In the genomic region with DNA sequence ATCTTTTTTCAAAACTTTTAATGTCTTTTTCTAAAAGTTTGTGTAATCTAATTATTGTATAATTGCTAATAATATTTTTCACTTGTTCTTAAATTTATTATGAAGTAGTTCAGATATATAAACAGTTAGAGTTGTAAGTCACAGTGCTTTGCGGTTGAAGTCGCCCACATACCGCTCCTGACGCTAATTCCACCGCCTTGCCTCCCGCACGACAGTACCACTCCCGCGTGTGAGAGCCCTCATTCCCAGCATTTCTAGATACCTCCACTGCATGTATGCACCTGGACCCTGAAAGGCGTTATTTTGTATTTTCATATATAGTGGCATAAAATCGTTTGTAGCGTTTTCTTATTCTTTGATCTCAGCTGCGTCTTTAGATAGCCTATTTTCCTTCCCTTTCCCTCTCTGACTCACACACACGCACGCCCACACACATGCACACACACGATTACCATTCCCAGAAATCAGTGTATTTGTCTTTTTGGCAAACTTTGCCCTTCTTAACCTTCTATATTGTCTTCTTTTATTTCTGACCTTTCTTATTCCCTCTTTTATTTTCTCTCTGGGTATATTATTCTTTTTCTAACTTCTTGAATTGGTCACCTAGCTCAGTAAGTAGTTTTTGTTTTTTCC, we compare ENCODE assay signal across 13 cellular contexts.
"Had no signal": no experiment of that assay in that cellular context is flagged by ENCODE, and none has a peak within 500 bp of the region (broad histone marks: within the 10 kb centered on the region; RNA-seq: fewer than 3 reads in every experiment).

No MANE protein-coding gene starts in this region.

- H3K27ac Mint-ChIP-seq: activated naive CD4-positive, alpha-beta T cell treated with anti-CD3 and anti-CD28 coated beads, Interleukin-2, amount 50 U/mL, for 24 hours; effector memory CD8-positive, alpha-beta T cell; stimulated activated naive CD8-positive, alpha-beta T cell treated with anti-CD3 and anti-CD28 coated beads, Interleukin-15, Interleukin-2, amounts not matched to agents 100 ng/mL and 50 ng/mL, for 24 hours had no signal

- DNase-seq: activated CD4-positive, alpha-beta T cell treated with anti-CD3 and anti-CD28 coated beads, Interleukin-2, amount 50 U/mL, for 1 hour; activated CD8-positive, alpha-beta memory T cell treated with anti-CD3 and anti-CD28 coated beads, Interleukin-2, amount 50 U/mL, for 4 hours; activated gamma-delta T cell; activated T-cell treated with anti-CD3 and anti-CD28 coated beads, Interleukin-2, amount 50 U/mL, for 4 hours; adrenal gland; effector memory CD8-positive, alpha-beta T cell; left lung had no signal

- H3K4me3 Mint-ChIP-seq: activated naive CD4-positive, alpha-beta T cell treated with anti-CD3 and anti-CD28 coated beads, Interleukin-2, amount 50 U/mL, for 24 hours; activated T-cell treated with anti-CD3 and anti-CD28 coated beads, Interleukin-2, amount 50 U/mL, for 4 hours; effector memory CD8-positive, alpha-beta T cell; stimulated activated naive CD8-positive, alpha-beta T cell treated with anti-CD3 and anti-CD28 coated beads, Interleukin-15, Interleukin-2, amounts not matched to agents 100 ng/mL and 50 ng/mL, for 24 hours had no signal

- ATAC-seq: activated T-cell treated with anti-CD3 and anti-CD28 coated beads, Interleukin-2, amount 50 U/mL, for 4 hours; effector memory CD8-positive, alpha-beta T cell; left lung; right cardiac atrium had no signal

- H3K4me1 ChIP-seq: left lung, prostate gland had no signal

- H3K9me3 Mint-ChIP-seq: activated naive CD4-positive, alpha-beta T cell treated with anti-CD3 and anti-CD28 coated beads, Interleukin-2, amount 50 U/mL, for 24 hours; effector memory CD8-positive, alpha-beta T cell; stimulated activated naive CD8-positive, alpha-beta T cell treated with anti-CD3 and anti-CD28 coated beads, Interleukin-15, Interleukin-2, amounts not matched to agents 100 ng/mL and 50 ng/mL, for 24 hours had no signal

- H3K4me1 Mint-ChIP-seq: activated naive CD4-positive, alpha-beta T cell treated with anti-CD3 and anti-CD28 coated beads, Interleukin-2, amount 50 U/mL, for 24 hours had no signal

- H3K27me3 ChIP-seq: adrenal gland, left lung, tibial nerve had no signal

- H3K4me3 ChIP-seq: adrenal gland, left lung, prostate gland, tibial nerve had no signal

- H3K36me3 ChIP-seq: adrenal gland, left lung, prostate gland had no signal

- H3K9me3 ChIP-seq: prostate gland had no signal

- H3K27ac ChIP-seq: adrenal gland, epithelial cell of prostate, left lung, prostate gland, tibial nerve had no signal

- H3K27me3 Mint-ChIP-seq: activated naive CD4-positive, alpha-beta T cell treated with anti-CD3 and anti-CD28 coated beads, Interleukin-2, amount 50 U/mL, for 24 hours; effector memory CD8-positive, alpha-beta T cell; stimulated activated naive CD8-positive, alpha-beta T cell treated with anti-CD3 and anti-CD28 coated beads, Interleukin-15, Interleukin-2, amounts not matched to agents 100 ng/mL and 50 ng/mL, for 24 hours had no signal
